In genomic region chr2:29196792-29197788, GRCh38 we compare ENCODE assay signal across 8 cellular contexts.
DNase-seq lines count a peak whose midpoint lies in the region; ATAC-seq and TF ChIP-seq lines count a peak whose summit lies in the region.

No MANE protein-coding gene starts in this region.

- no peak overlapping the region for H3K27ac ChIP-seq in ascending aorta

- H3K36me3 ChIP-seq in ascending aorta: no peaks in the 10 kb centered on the region

- H3K4me1 ChIP-seq in ascending aorta: no peaks in the 10 kb centered on the region

- intact Hi-C loops in ascending aorta (cut with DNase I): loop anchor here (1.0 to 10.0 kb wide), 3 partner anchors 80 to 362 kb away; partner anchors contain the start of gene CLIP4

- H3K27me3 ChIP-seq in ascending aorta: no peaks in the 10 kb centered on the region

- H3K4me3 ChIP-seq in ascending aorta: no peak overlapping the region

- TF ChIP-seq CTCF in AG09319 (IDR thresholded peaks at IDR 0.05; ENCODE audit: low read depth, low read length) (peak; percentile 74), GM20000 (IDR thresholded peaks at IDR 0.05; ENCODE audit: extremely low read depth, missing control alignments) (peak; percentile 66), ascending aorta (IDR thresholded peaks at IDR 0.05) (peak; percentile 69 to 75 (median 72))

- no peak for ATAC-seq in HG03025 (IDR thresholded peaks at IDR 0.05; ENCODE audit: low FRiP score, unreplicated experiment)

- H3K9me3 ChIP-seq in ascending aorta: no peaks in the 10 kb centered on the region

- DNase-seq in AG09319 (ENCODE audit: extremely low read depth, low read depth) (no peak), GM20000 (ENCODE audit: low spot score) (peak; percentile 74), NCI-H1436 treated with DMSO at 0.1 percent for 48 hours (lab: John Stamatoyannopoulos, UW) (peak; percentile 5), T-helper 2 cell (peak; percentile 42 to 77 (median 63)), ascending aorta (ENCODE audit: low spot score in 2 of 2) (peak in 1 of 2 donors; percentile 71), hypothalamus (lab: John Stamatoyannopoulos, UW) (peak in 39 of 51 donors; percentile 2 to 78 (median 39))
- DNase-seq in stimulated activated CD4-positive, alpha-beta T cell treated with anti-CD3 and anti-CD28 coated beads, Interleukin-12 subunit alpha, Interleukin-12 subunit beta, amount 100 ng/mL, for 24 hours (ENCODE audit: low read depth in 2 of 2): peak; percentile 55 to 75
